In genomic region chr4:101304916-101305315, GRCh38 we compare ENCODE assay signal across 1 cellular context.
TF ChIP-seq lines count a peak whose summit lies in the region.

No MANE protein-coding gene starts in this region.

TF ChIP-seq in SK-N-SH, 30 proteins besides CTCF, POLR2A, EP300 and RAD21 (continued from another document):
- TF ChIP-seq FOSL2 (IDR thresholded peaks at IDR 0.05; ENCODE audit: borderline replicate concordance, low read depth): no peak
- TF ChIP-seq, protein P1, sequence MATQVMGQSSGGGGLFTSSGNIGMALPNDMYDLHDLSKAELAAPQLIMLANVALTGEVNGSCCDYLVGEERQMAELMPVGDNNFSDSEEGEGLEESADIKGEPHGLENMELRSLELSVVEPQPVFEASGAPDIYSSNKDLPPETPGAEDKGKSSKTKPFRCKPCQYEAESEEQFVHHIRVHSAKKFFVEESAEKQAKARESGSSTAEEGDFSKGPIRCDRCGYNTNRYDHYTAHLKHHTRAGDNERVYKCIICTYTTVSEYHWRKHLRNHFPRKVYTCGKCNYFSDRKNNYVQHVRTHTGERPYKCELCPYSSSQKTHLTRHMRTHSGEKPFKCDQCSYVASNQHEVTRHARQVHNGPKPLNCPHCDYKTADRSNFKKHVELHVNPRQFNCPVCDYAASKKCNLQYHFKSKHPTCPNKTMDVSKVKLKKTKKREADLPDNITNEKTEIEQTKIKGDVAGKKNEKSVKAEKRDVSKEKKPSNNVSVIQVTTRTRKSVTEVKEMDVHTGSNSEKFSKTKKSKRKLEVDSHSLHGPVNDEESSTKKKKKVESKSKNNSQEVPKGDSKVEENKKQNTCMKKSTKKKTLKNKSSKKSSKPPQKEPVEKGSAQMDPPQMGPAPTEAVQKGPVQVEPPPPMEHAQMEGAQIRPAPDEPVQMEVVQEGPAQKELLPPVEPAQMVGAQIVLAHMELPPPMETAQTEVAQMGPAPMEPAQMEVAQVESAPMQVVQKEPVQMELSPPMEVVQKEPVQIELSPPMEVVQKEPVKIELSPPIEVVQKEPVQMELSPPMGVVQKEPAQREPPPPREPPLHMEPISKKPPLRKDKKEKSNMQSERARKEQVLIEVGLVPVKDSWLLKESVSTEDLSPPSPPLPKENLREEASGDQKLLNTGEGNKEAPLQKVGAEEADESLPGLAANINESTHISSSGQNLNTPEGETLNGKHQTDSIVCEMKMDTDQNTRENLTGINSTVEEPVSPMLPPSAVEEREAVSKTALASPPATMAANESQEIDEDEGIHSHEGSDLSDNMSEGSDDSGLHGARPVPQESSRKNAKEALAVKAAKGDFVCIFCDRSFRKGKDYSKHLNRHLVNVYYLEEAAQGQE (IDR thresholded peaks at IDR 0.05; ENCODE audit: low read depth, low read length): no peak
- no peak for TF ChIP-seq YY1 (IDR thresholded peaks at IDR 0.05; ENCODE audit: low read depth)
- TF ChIP-seq MEF2A (IDR thresholded peaks at IDR 0.05; ENCODE audit: borderline replicate concordance, low read depth): no peak
- TF ChIP-seq TEAD4 (IDR thresholded peaks at IDR 0.05; ENCODE audit: borderline replicate concordance, insufficient read depth): no peak
- TF ChIP-seq RXRA (IDR thresholded peaks at IDR 0.05; ENCODE audit: borderline replicate concordance, low read depth): no peak
- TF ChIP-seq JUND (IDR thresholded peaks at IDR 0.05): peak; percentile 22; the same call in 1 of the 2 replicates
- no peak for TF ChIP-seq FOXJ3 (CRISPR knock-in tag; IDR thresholded peaks at IDR 0.05)
- TF ChIP-seq POLR2AphosphoS5 (IDR thresholded peaks at IDR 0.05; ENCODE audit: low read depth, low read length): no peak
- no peak for TF ChIP-seq NRF1 (IDR thresholded peaks at IDR 0.05; ENCODE audit: low read depth, low read length)
- TF ChIP-seq SMC3 (IDR thresholded peaks at IDR 0.05; ENCODE audit: low read depth, low read length): no peak
- TF ChIP-seq, protein P2, sequence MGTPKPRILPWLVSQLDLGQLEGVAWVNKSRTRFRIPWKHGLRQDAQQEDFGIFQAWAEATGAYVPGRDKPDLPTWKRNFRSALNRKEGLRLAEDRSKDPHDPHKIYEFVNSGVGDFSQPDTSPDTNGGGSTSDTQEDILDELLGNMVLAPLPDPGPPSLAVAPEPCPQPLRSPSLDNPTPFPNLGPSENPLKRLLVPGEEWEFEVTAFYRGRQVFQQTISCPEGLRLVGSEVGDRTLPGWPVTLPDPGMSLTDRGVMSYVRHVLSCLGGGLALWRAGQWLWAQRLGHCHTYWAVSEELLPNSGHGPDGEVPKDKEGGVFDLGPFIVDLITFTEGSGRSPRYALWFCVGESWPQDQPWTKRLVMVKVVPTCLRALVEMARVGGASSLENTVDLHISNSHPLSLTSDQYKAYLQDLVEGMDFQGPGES (IDR thresholded peaks at IDR 0.05; ENCODE audit: low read depth, low read length): no peak
- no peak for TF ChIP-seq NFIC (IDR thresholded peaks at IDR 0.05; ENCODE audit: borderline replicate concordance)
- peak; percentile 40; the same call in 1 of the 2 replicates for TF ChIP-seq GATA2 (CRISPR knock-in tag; IDR thresholded peaks at IDR 0.05)
- TF ChIP-seq, protein P3, sequence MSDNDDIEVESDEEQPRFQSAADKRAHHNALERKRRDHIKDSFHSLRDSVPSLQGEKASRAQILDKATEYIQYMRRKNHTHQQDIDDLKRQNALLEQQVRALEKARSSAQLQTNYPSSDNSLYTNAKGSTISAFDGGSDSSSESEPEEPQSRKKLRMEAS (IDR thresholded peaks at IDR 0.05; ENCODE audit: low read depth): 0 out of 2 replicates have a peak, but pooled peaks have one; percentile 22
